Comparison of ENCODE assay signal across 17 cellular contexts in genomic region chr5:1012316-1012841, GRCh38. TPM values are rescaled to one million over a fixed set of nuclear protein-coding genes. Genes with fewer than 3 reads are reported as not detected.
"Had no signal": no experiment of that assay in that cellular context is flagged by ENCODE, and none has a peak within 500 bp of the region (broad histone marks: within the 10 kb centered on the region; RNA-seq: fewer than 3 reads in every experiment).

No MANE protein-coding gene starts in this region.

- H3K79me2 ChIP-seq: hepatocyte had no signal

- H2AFZ ChIP-seq: hepatocyte had no signal

- FAIRE-seq: bronchial epithelial cell, keratinocyte had no signal

- H3K36me3 ChIP-seq: ascending aorta, gastroesophageal sphincter, neutrophil had no signal

- H3K27ac ChIP-seq: ascending aorta, dorsolateral prefrontal cortex, gastroesophageal sphincter, hepatocyte, neutrophil had no signal

- ATAC-seq: gastroesophageal sphincter; stimulated activated naive CD8-positive, alpha-beta T cell treated with anti-CD3 and anti-CD28 coated beads, Interleukin-15, Interleukin-2, amounts not matched to agents 100 U/mL and 50 U/mL, for 24 hours; WTC11 had no signal

- H3K4me2 ChIP-seq: hepatocyte, smooth muscle cell had no signal

- DNase-seq: activated CD4-positive, alpha-beta T cell treated with anti-CD3 and anti-CD28 coated beads, Interleukin-2, amount 10 ng/mL, durations not matched to agents 7 days and 5 days; activated CD8-positive, alpha-beta memory T cell treated with anti-CD3 and anti-CD28 coated beads for 24 hours; activated gamma-delta T cell treated with Interleukin-2 at 50 U/mL for 16 hours; endodermal cell; stimulated activated naive CD8-positive, alpha-beta T cell treated with anti-CD3 and anti-CD28 coated beads, Interleukin-15, Interleukin-2, amounts not matched to agents 100 U/mL and 50 U/mL, for 24 hours; trophoblast cell had no signal

- H3K4me3 ChIP-seq: ascending aorta, dorsolateral prefrontal cortex, gastroesophageal sphincter, hepatocyte, smooth muscle cell had no signal

- H3K9me3 ChIP-seq: ascending aorta, gastroesophageal sphincter, neutrophil had no signal

RNA-seq across cellular contexts. Expression of gene NKD2, which starts 3.8 kb away (rescaled TPM):
- total RNA-seq: epithelial cell of proximal tubule, myocyte had no signal
- polyA plus RNA-seq: keratinocyte had no signal
